ENCODE assay signal across 9 cellular contexts in the genomic region with DNA sequence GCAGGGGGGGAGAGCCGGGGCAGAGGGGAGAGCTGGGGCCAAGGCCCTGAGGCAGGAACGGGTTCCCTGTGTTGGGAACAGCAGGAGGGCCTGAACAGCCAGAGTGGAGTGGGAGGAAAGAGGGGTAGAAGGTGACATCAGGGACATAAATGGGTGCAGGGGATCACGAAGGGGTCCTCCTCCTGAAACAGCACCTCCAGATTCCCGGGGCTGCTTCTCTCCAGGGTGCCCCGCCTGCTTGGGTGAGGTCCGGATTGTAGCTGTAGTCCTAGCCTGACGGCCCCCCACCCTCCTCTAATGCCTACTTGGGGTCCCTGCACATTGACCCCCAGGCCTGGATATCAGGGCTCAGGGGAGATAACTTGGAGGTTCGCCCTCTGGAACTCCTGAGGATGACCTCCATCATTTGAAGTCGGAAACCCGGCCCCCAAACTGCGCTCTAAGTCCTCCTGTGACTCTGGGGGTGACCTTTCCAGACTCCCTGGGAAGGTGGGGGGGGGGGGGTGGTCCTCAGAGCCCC. TPM values are rescaled to one million over a fixed set of nuclear protein-coding genes. Genes with fewer than 3 reads are reported as not detected.
DNase-seq lines count a peak whose midpoint lies in the region; ATAC-seq and TF ChIP-seq lines count a peak whose summit lies in the region.
"Had no signal": no experiment of that assay in that cellular context is flagged by ENCODE, and none has a peak within 500 bp of the region (broad histone marks: within the 10 kb centered on the region; RNA-seq: fewer than 3 reads in every experiment).

No MANE protein-coding gene starts in this region.

- H3K27ac ChIP-seq in RWPE2 (ENCODE audit: poor library complexity, severe bottlenecking) = no peak overlapping the region

- H3K4me1 ChIP-seq in RWPE2 (ENCODE audit: insufficient read depth, poor library complexity, severe bottlenecking) = no peaks in the 10 kb centered on the region

- ATAC-seq in RWPE2 (ENCODE audit: low read depth) (no peak; the same call in 2 of the 3 replicates), sciatic nerve (peak; percentile 3), GM19351 (IDR thresholded peaks at IDR 0.05; ENCODE audit: unreplicated experiment) (no peak)

- intact Hi-C loops in sciatic nerve (cut with DNase I) = no loop called here

- peaks cover 17% of the 10 kb centered on the region for H3K36me3 ChIP-seq in RWPE2 (ENCODE audit: low read depth)

- peaks cover 13% of the 10 kb centered on the region for H3K27me3 ChIP-seq in RWPE2 (ENCODE audit: insufficient read depth, poor library complexity, severe bottlenecking)

- in situ Hi-C loops in GM13977 (cut with MboI; ENCODE audit: low pct_unique_long_range_greater_than_20kb, low sequenced_read_pairs, unreplicated experiment) = no loop called here

- TF ChIP-seq CTCF in GM13977 (IDR thresholded peaks at IDR 0.05; ENCODE audit: extremely low read depth, insufficient read depth, missing control alignments) = no peak
- no peak for TF ChIP-seq CTCF in RWPE2 (IDR thresholded peaks at IDR 0.05; ENCODE audit: poor library complexity, severe bottlenecking)
- no peak for TF ChIP-seq CTCF in fibroblast of mammary gland (conservative IDR thresholded peaks at IDR 0.05; ENCODE audit: control insufficient read depth, insufficient read depth, low read depth, low read length)

- H3K4me3 ChIP-seq in RWPE2 (ENCODE audit: severe bottlenecking) = peak overlapping the region; percentile 56
- H3K4me3 ChIP-seq in fibroblast of mammary gland (ENCODE audit: control insufficient read depth, low read depth, low read length) = peak overlapping the region; percentile 26

- DNase-seq in GM13977 (ENCODE audit: low spot score) (peak; percentile 60), RWPE2 (ENCODE audit: low spot score) (no peak), fibroblast of mammary gland (ENCODE audit: low read depth) (no peak), sciatic nerve (ENCODE audit: low spot score) (no peak), KG1 (lab: John Stamatoyannopoulos, UW) (no peak), COLO829 (ENCODE audit: low spot score) (no peak), NCI-H146 treated with DMSO at 0.1 percent for 48 hours (lab: John Stamatoyannopoulos, UW; ENCODE audit: unreplicated experiment) (no peak)

- H3K9me3 ChIP-seq in RWPE2 (ENCODE audit: severe bottlenecking) = no peaks in the 10 kb centered on the region

RNA-seq across cellular contexts. Expression of a gene that starts 0.5 kb away (rescaled TPM):
- total RNA-seq in sciatic nerve = 13.8 TPM

RNA-seq across cellular contexts. Expression of a gene that starts 11.7 kb away (rescaled TPM):
- total RNA-seq in sciatic nerve = 1.1 TPM
- total RNA-seq: T-helper 1 cell treated with Interleukin-12 subunit alpha and Interleukin-12 subunit beta and Interleukin-4 antibody, amounts not matched to agents 30 ng/mL and 1 ng/mL, for 36 hours had no signal

RNA-seq across cellular contexts. Expression of a gene that starts 29.7 kb away (rescaled TPM):
- 81.2 TPM for total RNA-seq in sciatic nerve
